In genomic region chr3:117045143-117045542, GRCh38 we compare ENCODE assay signal across 1 cellular context.
TF ChIP-seq lines count a peak whose summit lies in the region.

No MANE protein-coding gene starts in this region.

TF ChIP-seq in GM12878, 131 proteins besides CTCF, POLR2A, EP300 and RAD21 (continued from another document):
- TF ChIP-seq, protein P1, sequence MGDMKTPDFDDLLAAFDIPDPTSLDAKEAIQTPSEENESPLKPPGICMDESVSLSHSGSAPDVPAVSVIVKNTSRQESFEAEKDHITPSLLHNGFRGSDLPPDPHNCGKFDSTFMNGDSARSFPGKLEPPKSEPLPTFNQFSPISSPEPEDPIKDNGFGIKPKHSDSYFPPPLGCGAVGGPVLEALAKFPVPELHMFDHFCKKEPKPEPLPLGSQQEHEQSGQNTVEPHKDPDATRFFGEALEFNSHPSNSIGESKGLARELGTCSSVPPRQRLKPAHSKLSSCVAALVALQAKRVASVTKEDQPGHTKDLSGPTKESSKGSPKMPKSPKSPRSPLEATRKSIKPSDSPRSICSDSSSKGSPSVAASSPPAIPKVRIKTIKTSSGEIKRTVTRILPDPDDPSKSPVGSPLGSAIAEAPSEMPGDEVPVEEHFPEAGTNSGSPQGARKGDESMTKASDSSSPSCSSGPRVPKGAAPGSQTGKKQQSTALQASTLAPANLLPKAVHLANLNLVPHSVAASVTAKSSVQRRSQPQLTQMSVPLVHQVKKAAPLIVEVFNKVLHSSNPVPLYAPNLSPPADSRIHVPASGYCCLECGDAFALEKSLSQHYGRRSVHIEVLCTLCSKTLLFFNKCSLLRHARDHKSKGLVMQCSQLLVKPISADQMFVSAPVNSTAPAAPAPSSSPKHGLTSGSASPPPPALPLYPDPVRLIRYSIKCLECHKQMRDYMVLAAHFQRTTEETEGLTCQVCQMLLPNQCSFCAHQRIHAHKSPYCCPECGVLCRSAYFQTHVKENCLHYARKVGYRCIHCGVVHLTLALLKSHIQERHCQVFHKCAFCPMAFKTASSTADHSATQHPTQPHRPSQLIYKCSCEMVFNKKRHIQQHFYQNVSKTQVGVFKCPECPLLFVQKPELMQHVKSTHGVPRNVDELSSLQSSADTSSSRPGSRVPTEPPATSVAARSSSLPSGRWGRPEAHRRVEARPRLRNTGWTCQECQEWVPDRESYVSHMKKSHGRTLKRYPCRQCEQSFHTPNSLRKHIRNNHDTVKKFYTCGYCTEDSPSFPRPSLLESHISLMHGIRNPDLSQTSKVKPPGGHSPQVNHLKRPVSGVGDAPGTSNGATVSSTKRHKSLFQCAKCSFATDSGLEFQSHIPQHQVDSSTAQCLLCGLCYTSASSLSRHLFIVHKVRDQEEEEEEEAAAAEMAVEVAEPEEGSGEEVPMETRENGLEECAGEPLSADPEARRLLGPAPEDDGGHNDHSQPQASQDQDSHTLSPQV (IDR thresholded peaks at IDR 0.05), result no peak
- TF ChIP-seq HDAC6 (IDR thresholded peaks at IDR 0.05; ENCODE audit: unreplicated experiment) (no peak), CREB1 (IDR thresholded peaks at IDR 0.05; ENCODE audit: low read depth) (no peak), TAF1 (IDR thresholded peaks at IDR 0.05; ENCODE audit: borderline replicate concordance, low read depth, low read length) (no peak), EGR1 (IDR thresholded peaks at IDR 0.05; ENCODE audit: borderline replicate concordance in 1 of 2, low read depth in 2 of 2, low read length in 2 of 2) (no peak), CREM (IDR thresholded peaks at IDR 0.05; ENCODE audit: low read depth) (no peak), MEF2B (IDR thresholded peaks at IDR 0.05; ENCODE audit: partially characterized antibody, poor library complexity, severe bottlenecking) (no peak), WRNIP1 (IDR thresholded peaks at IDR 0.05; ENCODE audit: borderline replicate concordance, low read depth, low read length) (no peak), KAT2A (conservative IDR thresholded peaks at IDR 0.05; ENCODE audit: control insufficient read depth, low read depth, low read length) (no peak), IRF4 (IDR thresholded peaks at IDR 0.05; ENCODE audit: low read depth, low read length) (no peak)
